Comparison of ENCODE assay signal across 27 cellular contexts in genomic region chr5:146902471-146902870, GRCh38. TPM values are rescaled to one million over a fixed set of nuclear protein-coding genes. Genes with fewer than 3 reads are reported as not detected.
"Had no signal": no experiment of that assay in that cellular context is flagged by ENCODE, and none has a peak within 500 bp of the region (broad histone marks: within the 10 kb centered on the region; RNA-seq: fewer than 3 reads in every experiment).

No MANE protein-coding gene starts in this region.

- H3K4me3 Mint-ChIP-seq: immature natural killer cell; mesothelial cell of epicardium; naive B cell; natural killer cell; nephron progenitor cell; stimulated activated naive B cell treated with anti-CD40 and anti-IgM and Interleukin-4, amounts not matched to agents 10 μg/mL and 1 μg/mL and 100 μg/mL, for 72 hours had no signal

- H3K9me3 Mint-ChIP-seq: natural killer cell had no signal

- H3K27me3 Mint-ChIP-seq: naive B cell; stimulated activated naive B cell treated with anti-CD40 and anti-IgM and Interleukin-4, amounts not matched to agents 10 μg/mL and 1 μg/mL and 100 μg/mL, for 72 hours had no signal

- DNase-seq: hypothalamus; immature natural killer cell; kidney; left colon; left lung; mesendoderm; naive B cell; natural killer cell; nephron progenitor cell; nucleus accumbens; pancreas; posterior cingulate gyrus; retina; right cardiac atrium; stimulated activated CD4-positive, alpha-beta T cell treated with anti-CD3 and anti-CD28 coated beads, Interleukin-12 subunit alpha, Interleukin-12 subunit beta, amount 100 ng/mL, for 4 hours; stimulated activated CD4-positive, alpha-beta T cell treated with anti-CD3 and anti-CD28 coated beads, Interleukin-15, amount 100 ng/mL, for 24 hours; stimulated activated CD4-positive, alpha-beta T cell treated with anti-CD3 and anti-CD28 coated beads, Interleukin-2, amount 100 ng/mL, for 24 hours; stimulated activated CD4-positive, alpha-beta T cell treated with anti-CD3 and anti-CD28 coated beads, Interleukin-4, amount 100 ng/mL, for 1 hour; stimulated activated naive B cell treated with anti-CD40 and anti-IgM and Interleukin-4, amounts not matched to agents 10 μg/mL and 1 μg/mL and 100 μg/mL, for 72 hours; stimulated activated naive CD8-positive, alpha-beta T cell treated with anti-CD3 and anti-CD28 coated beads, Interleukin-15, Interleukin-2, amounts not matched to agents 100 U/mL and 50 U/mL, for 24 hours; stomach; testis; thyroid gland; transverse colon; upper lobe of left lung had no signal

- H3K36me3 Mint-ChIP-seq: immature natural killer cell; naive B cell; natural killer cell; stimulated activated naive B cell treated with anti-CD40 and anti-IgM and Interleukin-4, amounts not matched to agents 10 μg/mL and 1 μg/mL and 100 μg/mL, for 72 hours had no signal

- H3K27ac Mint-ChIP-seq: immature natural killer cell; mesothelial cell of epicardium; naive B cell; natural killer cell; nephron progenitor cell; stimulated activated naive B cell treated with anti-CD40 and anti-IgM and Interleukin-4, amounts not matched to agents 10 μg/mL and 1 μg/mL and 100 μg/mL, for 72 hours had no signal

- H3K4me1 Mint-ChIP-seq: immature natural killer cell; mesothelial cell of epicardium; naive B cell; natural killer cell; nephron progenitor cell; stimulated activated naive B cell treated with anti-CD40 and anti-IgM and Interleukin-4, amounts not matched to agents 10 μg/mL and 1 μg/mL and 100 μg/mL, for 72 hours had no signal

RNA-seq across cellular contexts. Expression of gene PPP2R2B, which starts 23.9 kb away (rescaled TPM):
- total RNA-seq: osteoblast had no signal
